ENCODE assay signal across 12 cellular contexts in genomic region chr17:73586921-73587680, GRCh38. TPM values are rescaled to one million over a fixed set of nuclear protein-coding genes. Genes with fewer than 3 reads are reported as not detected.
DNase-seq lines count a peak whose midpoint lies in the region; ATAC-seq and TF ChIP-seq lines count a peak whose summit lies in the region.
"Had no signal": no experiment of that assay in that cellular context is flagged by ENCODE, and none has a peak within 500 bp of the region (broad histone marks: within the 10 kb centered on the region; RNA-seq: fewer than 3 reads in every experiment).

No MANE protein-coding gene starts in this region.

- H3K27me3 Mint-ChIP-seq in Caco-2 (ENCODE audit: insufficient read depth, unreplicated experiment) (peaks cover 23% of the 10 kb centered on the region), T-cell (no peaks in the 10 kb centered on the region), natural killer cell (ENCODE audit: low read depth in 2 of 2) (peaks cover 42 to 71% of the 10 kb centered on the region in 2 donors)
- H3K27me3 Mint-ChIP-seq: activated CD8-positive, alpha-beta memory T cell treated with anti-CD3 and anti-CD28 coated beads, Interleukin-2, amount 10 ng/mL, durations not matched to agents 7 days and 5 days had no signal

- H3K9me3 ChIP-seq in Caco-2 (no peaks in the 10 kb centered on the region), mucosa of descending colon (no peaks in the 10 kb centered on the region), body of pancreas (no peaks in the 10 kb centered on the region)
- H3K9me3 ChIP-seq: upper lobe of left lung had no signal

- BruUV-seq in Caco-2 (replicated peaks; lab: Mats Ljungman, UMichigan) = no TSS peak

- H3K4me1 Mint-ChIP-seq in Caco-2 (ENCODE audit: low read depth, unreplicated experiment) = peaks cover 6% of the 10 kb centered on the region
- H3K4me1 Mint-ChIP-seq in T-cell = peaks cover 60% of the 10 kb centered on the region in 3 donors
- H3K4me1 Mint-ChIP-seq in natural killer cell = peaks cover 12 to 20% of the 10 kb centered on the region in 2 donors

- H3K4me1 ChIP-seq in Caco-2 (no peaks in the 10 kb centered on the region), mucosa of descending colon (ENCODE audit: low read depth) (no peaks in the 10 kb centered on the region), body of pancreas (no peaks in the 10 kb centered on the region)

- no peaks in the 10 kb centered on the region for H3K9me3 Mint-ChIP-seq in Caco-2 (ENCODE audit: unreplicated experiment)
- no peaks in the 10 kb centered on the region for H3K9me3 Mint-ChIP-seq in T-cell
- H3K9me3 Mint-ChIP-seq in natural killer cell = no peaks in the 10 kb centered on the region

- TF ChIP-seq CTCF in Caco-2 (IDR thresholded peaks at IDR 0.05; ENCODE audit: insufficient read depth in 1 of 2, low read depth in 1 of 2, low read length in 1 of 2, severe bottlenecking in 1 of 2, unreplicated experiment in 1 of 2) = peak in 1 of 2 experiments; percentile 31
- TF ChIP-seq CTCF in mucosa of descending colon (IDR thresholded peaks at IDR 0.05) = no peak
- TF ChIP-seq CTCF in body of pancreas (IDR thresholded peaks at IDR 0.05) = no peak
- no peak for TF ChIP-seq CTCF in natural killer cell (IDR thresholded peaks at IDR 0.05)

- no peak for ATAC-seq in T-cell (replicated peaks in 1 of 4)
- ATAC-seq in mucosa of descending colon = peak; percentile 39
- ATAC-seq in body of pancreas = no peak
- no peak for ATAC-seq in natural killer cell
- ATAC-seq: activated CD8-positive, alpha-beta memory T cell treated with anti-CD3 and anti-CD28 coated beads, Interleukin-2, amount 10 ng/mL, durations not matched to agents 7 days and 5 days had no signal

- CTCF ChIA-PET in Caco-2 (lab: Charles Lee) (interaction anchor here (0.6 kb wide), 1 partner anchor 8 kb away, joined by 6 read pairs; no protein-coding TSS in a partner anchor), T-cell (lab: Charles Lee) (interaction anchor here in 1 of 2 donors (1.3 to 1.5 kb wide), 2 partner anchors 59 to 123 kb away, joined by 3 to 5 read pairs; no protein-coding TSS in a partner anchor)

- no peak for TF ChIP-seq POLR2A in body of pancreas (IDR thresholded peaks at IDR 0.05)

- no peak overlapping the region for H3K27ac ChIP-seq in body of pancreas
- H3K27ac ChIP-seq: upper lobe of left lung had no signal

- no peak overlapping the region for H3K27ac Mint-ChIP-seq in Caco-2 (ENCODE audit: unreplicated experiment)
- H3K27ac Mint-ChIP-seq in T-cell = peak overlapping the region; percentile 41 to 82
- H3K27ac Mint-ChIP-seq in natural killer cell = no peak overlapping the region
- H3K27ac Mint-ChIP-seq: activated CD8-positive, alpha-beta memory T cell treated with anti-CD3 and anti-CD28 coated beads, Interleukin-2, amount 10 ng/mL, durations not matched to agents 7 days and 5 days had no signal

- POLR2A ChIA-PET in Caco-2 (lab: Charles Lee) = no interaction called here
- POLR2A ChIA-PET in T-cell (lab: Charles Lee) = no interaction called here

- DNase-seq in Caco-2 (peak; percentile 53 to 54), HuH-7.5 (ENCODE audit: low spot score) (peak; percentile 49), T-cell (no peak), mucosa of descending colon (no peak), putamen (ENCODE audit: low spot score) (no peak), body of pancreas (no peak), natural killer cell (no peak)
- DNase-seq in activated CD4-positive, alpha-beta T cell treated with anti-CD3 and anti-CD28 coated beads, Interleukin-2, amount 50 U/mL, for 48 hours = no peak
- DNase-seq: activated CD8-positive, alpha-beta memory T cell treated with anti-CD3 and anti-CD28 coated beads, Interleukin-2, amount 10 ng/mL, durations not matched to agents 7 days and 5 days; aorta; NCI-H1048; upper lobe of left lung had no signal

- no peak overlapping the region for H3K4me3 Mint-ChIP-seq in Caco-2 (ENCODE audit: unreplicated experiment)
- H3K4me3 Mint-ChIP-seq in T-cell = no peak overlapping the region
- H3K4me3 Mint-ChIP-seq in natural killer cell = no peak overlapping the region
- H3K4me3 Mint-ChIP-seq: activated CD8-positive, alpha-beta memory T cell treated with anti-CD3 and anti-CD28 coated beads, Interleukin-2, amount 10 ng/mL, durations not matched to agents 7 days and 5 days had no signal

- 59% methylated on average over 12 to 15 of the region's 15 CpGs for WGBS in body of pancreas, 2 donors

- H3K36me3 ChIP-seq in Caco-2 (ENCODE audit: control insufficient read depth, insufficient read depth, low read length) (no peaks in the 10 kb centered on the region), mucosa of descending colon (ENCODE audit: low read depth) (no peaks in the 10 kb centered on the region), body of pancreas (replicated peaks in 1 of 2; ENCODE audit: insufficient read depth in 1 of 2, low read depth in 2 of 2) (no peaks in the 10 kb centered on the region)
- H3K36me3 ChIP-seq: upper lobe of left lung had no signal

- H3K4me3 ChIP-seq in Caco-2 (ENCODE audit: low read depth, low read length) = no peak overlapping the region
- H3K4me3 ChIP-seq in mucosa of descending colon = no peak overlapping the region
- H3K4me3 ChIP-seq in body of pancreas = no peak overlapping the region
- H3K4me3 ChIP-seq: upper lobe of left lung had no signal

- H3K36me3 Mint-ChIP-seq in Caco-2 (ENCODE audit: insufficient read depth, unreplicated experiment) (no peaks in the 10 kb centered on the region), T-cell (no peaks in the 10 kb centered on the region), natural killer cell (no peaks in the 10 kb centered on the region)
- H3K36me3 Mint-ChIP-seq: activated CD8-positive, alpha-beta memory T cell treated with anti-CD3 and anti-CD28 coated beads, Interleukin-2, amount 10 ng/mL, durations not matched to agents 7 days and 5 days had no signal

- intact Hi-C loops in Caco-2 (cut with micrococcal nuclease; ENCODE audit: unreplicated experiment) = no loop called here
- intact Hi-C loops in mucosa of descending colon (cut with DNase I, micrococcal nuclease) = no loop called here
- intact Hi-C loops in body of pancreas (cut with DNase I) = no loop called here
- intact Hi-C loops in natural killer cell (cut with micrococcal nuclease) = no loop called here

- H3K27me3 ChIP-seq in Caco-2 (replicated peaks; ENCODE audit: control insufficient read depth, insufficient read depth, low read length) = no peaks in the 10 kb centered on the region; the same call in none of the 2 replicates
- no peaks in the 10 kb centered on the region for H3K27me3 ChIP-seq in body of pancreas
- H3K27me3 ChIP-seq: upper lobe of left lung had no signal

RNA-seq across cellular contexts. Expression of gene SDK2, which starts 57.1 kb away (rescaled TPM):
- 0.09 and 0.14 TPM in 2 replicates for total RNA-seq in Caco-2 (2022)
- 1 to 10 TPM; 2.9 to 8.3 (median 4.8) TPM for total RNA-seq in T-cell
- 1 to 10 TPM; 1.2 to 1.6 (median 1.3) TPM for total RNA-seq in mucosa of descending colon
- total RNA-seq in body of pancreas = under 1 TPM; 0.26 to 0.33 TPM
- under 1 TPM; 0.41 to 0.90 (median 0.49) TPM for total RNA-seq in natural killer cell

Comparison
In these comparisons a context has a peak if more than half of its experiments do, and no peak if none do; other contexts are left out.
1. DNase-seq: peak in Caco-2 (2 of 2) and HuH-7.5 (single experiment); none in T-cell (0 of 34), mucosa of descending colon (0 of 3), putamen (single experiment), body of pancreas (0 of 4), natural killer cell (single experiment) and activated CD4-positive, alpha-beta T cell treated with anti-CD3 and anti-CD28 coated beads, Interleukin-2, amount 50 U/mL, for 48 hours (0 of 2).
2. H3K27ac Mint-ChIP-seq: peak in T-cell (2 of 2); none in Caco-2 (single experiment) and natural killer cell (0 of 2).